Comparison of ENCODE assay signal across 16 cellular contexts in the genomic region with DNA sequence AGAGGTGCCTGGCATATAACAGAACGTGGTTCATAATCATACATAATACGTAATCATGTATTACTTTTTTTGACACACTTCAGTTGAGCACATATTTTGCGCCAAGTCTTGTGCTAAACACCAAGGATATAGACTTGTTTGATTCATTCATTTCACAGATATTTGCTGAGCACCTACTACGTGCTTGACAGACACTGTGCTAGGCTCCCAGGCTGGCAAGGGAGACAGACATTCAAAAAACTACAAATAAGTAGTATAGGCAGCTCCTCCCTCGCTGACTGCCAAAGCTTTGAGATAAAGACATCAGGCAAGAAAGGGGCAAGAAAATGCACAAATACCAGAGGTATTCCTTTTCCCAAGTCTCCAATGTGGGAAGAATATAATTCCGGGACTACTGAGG.
DNase-seq lines count a peak whose midpoint lies in the region; ATAC-seq and TF ChIP-seq lines count a peak whose summit lies in the region.
"Had no signal": no experiment of that assay in that cellular context is flagged by ENCODE, and none has a peak within 500 bp of the region (broad histone marks: within the 10 kb centered on the region; RNA-seq: fewer than 3 reads in every experiment).

No MANE protein-coding gene starts in this region.

- no peak for ATAC-seq in right cardiac atrium
- ATAC-seq in Right ventricle myocardium inferior, result no peak
- ATAC-seq in activated T-helper 17 cell treated with anti-CD3 and anti-CD28 coated beads, Interleukin-2, amount 50 U/mL, for 72 hours (replicated peaks), result no peak
- no peak for ATAC-seq in GM18909 (IDR thresholded peaks at IDR 0.05; ENCODE audit: poor library complexity, unreplicated experiment)
- ATAC-seq in activated CD8-positive, alpha-beta T cell treated with anti-CD3 and anti-CD28 coated beads, Interleukin-2, amount 10 ng/mL, durations not matched to agents 7 days and 5 days, result no peak
- ATAC-seq: activated CD8-positive, alpha-beta memory T cell treated with anti-CD3 and anti-CD28 coated beads, Interleukin-2, amount 10 ng/mL, durations not matched to agents 7 days and 5 days; natural killer cell had no signal

- DNase-seq in right cardiac atrium (no peak), Right ventricle myocardium inferior (ENCODE audit: missing footprints) (no peak), esophagus muscularis mucosa (ENCODE audit: extremely low spot score) (no peak), putamen (ENCODE audit: low spot score) (no peak)
- DNase-seq in activated CD8-positive, alpha-beta T cell treated with anti-CD3 and anti-CD28 coated beads, Interleukin-2, amount 10 ng/mL, durations not matched to agents 7 days and 5 days, result no peak
- DNase-seq: activated CD4-positive, CD25-positive, alpha-beta regulatory T cell; activated CD8-positive, alpha-beta memory T cell treated with anti-CD3 and anti-CD28 coated beads, Interleukin-2, amount 10 ng/mL, durations not matched to agents 7 days and 5 days; activated naive CD4-positive, alpha-beta T cell treated with Interleukin-2 at 50 U/mL for 16 hours; natural killer cell; NCI-H187; retina had no signal

- POLR2A ChIA-PET in activated CD8-positive, alpha-beta T cell treated with anti-CD3 and anti-CD28 coated beads, Interleukin-2, amount 10 ng/mL, durations not matched to agents 7 days and 5 days (lab: Charles Lee), result no interaction called here

- H3K4me1 Mint-ChIP-seq in activated T-helper 17 cell treated with anti-CD3 and anti-CD28 coated beads, Interleukin-2, amount 50 U/mL, for 72 hours, result no peaks in the 10 kb centered on the region
- no peaks in the 10 kb centered on the region for H3K4me1 Mint-ChIP-seq in activated CD8-positive, alpha-beta T cell treated with anti-CD3 and anti-CD28 coated beads, Interleukin-2, amount 10 ng/mL, durations not matched to agents 7 days and 5 days (ENCODE audit: low read depth)
- H3K4me1 Mint-ChIP-seq: activated CD8-positive, alpha-beta memory T cell treated with anti-CD3 and anti-CD28 coated beads, Interleukin-2, amount 10 ng/mL, durations not matched to agents 7 days and 5 days; natural killer cell had no signal

- CTCF ChIA-PET in activated CD8-positive, alpha-beta T cell treated with anti-CD3 and anti-CD28 coated beads, Interleukin-2, amount 10 ng/mL, durations not matched to agents 7 days and 5 days (lab: Charles Lee), result no interaction called here

- peaks cover 3% of the 10 kb centered on the region for H3K9me3 Mint-ChIP-seq in activated T-helper 17 cell treated with anti-CD3 and anti-CD28 coated beads, Interleukin-2, amount 50 U/mL, for 72 hours
- H3K9me3 Mint-ChIP-seq in activated CD8-positive, alpha-beta T cell treated with anti-CD3 and anti-CD28 coated beads, Interleukin-2, amount 10 ng/mL, durations not matched to agents 7 days and 5 days (ENCODE audit: insufficient read depth), result no peaks in the 10 kb centered on the region
- H3K9me3 Mint-ChIP-seq: natural killer cell had no signal

- no peak overlapping the region for H2AFZ ChIP-seq in parathyroid adenoma

- no peak overlapping the region for H3K27ac Mint-ChIP-seq in activated T-helper 17 cell treated with anti-CD3 and anti-CD28 coated beads, Interleukin-2, amount 50 U/mL, for 72 hours
- H3K27ac Mint-ChIP-seq in activated CD8-positive, alpha-beta T cell treated with anti-CD3 and anti-CD28 coated beads, Interleukin-2, amount 10 ng/mL, durations not matched to agents 7 days and 5 days, result no peak overlapping the region
- H3K27ac Mint-ChIP-seq: activated CD8-positive, alpha-beta memory T cell treated with anti-CD3 and anti-CD28 coated beads, Interleukin-2, amount 10 ng/mL, durations not matched to agents 7 days and 5 days; natural killer cell had no signal

- no peaks in the 10 kb centered on the region for H3K36me3 ChIP-seq in esophagus muscularis mucosa
- no peaks in the 10 kb centered on the region for H3K36me3 ChIP-seq in parathyroid adenoma (ENCODE audit: control insufficient read depth, insufficient read depth, low read length)
- H3K36me3 ChIP-seq: brain microvascular endothelial cell, thoracic aorta had no signal

- WGBS in right cardiac atrium, result 93% methylated on average over 6 of the region's 6 CpGs
- 76% methylated on average over 6 of the region's 6 CpGs for WGBS in esophagus muscularis mucosa

- H3K9ac ChIP-seq in parathyroid adenoma, result no peak overlapping the region

- TF ChIP-seq EP300 in esophagus muscularis mucosa (IDR thresholded peaks at IDR 0.05), result no peak

- H3K9me3 ChIP-seq in right cardiac atrium (ENCODE audit: control insufficient read depth, low read length) (no peaks in the 10 kb centered on the region), esophagus muscularis mucosa (no peaks in the 10 kb centered on the region), parathyroid adenoma (ENCODE audit: control insufficient read depth, low read length) (no peaks in the 10 kb centered on the region)
- H3K9me3 ChIP-seq: thoracic aorta had no signal

- peaks cover 5% of the 10 kb centered on the region for H3K27me3 Mint-ChIP-seq in activated T-helper 17 cell treated with anti-CD3 and anti-CD28 coated beads, Interleukin-2, amount 50 U/mL, for 72 hours
- no peaks in the 10 kb centered on the region for H3K27me3 Mint-ChIP-seq in activated CD8-positive, alpha-beta T cell treated with anti-CD3 and anti-CD28 coated beads, Interleukin-2, amount 10 ng/mL, durations not matched to agents 7 days and 5 days (ENCODE audit: low read depth)

- H3K4me1 ChIP-seq in right cardiac atrium (ENCODE audit: control insufficient read depth, insufficient read depth, low read length), result peaks cover 9% of the 10 kb centered on the region
- peaks cover 14 to 30% (median 21%) of the 10 kb centered on the region in 4 donors for H3K4me1 ChIP-seq in esophagus muscularis mucosa
- H3K4me1 ChIP-seq in parathyroid adenoma, result peaks cover 59% of the 10 kb centered on the region

- H3K4me3 Mint-ChIP-seq in activated T-helper 17 cell treated with anti-CD3 and anti-CD28 coated beads, Interleukin-2, amount 50 U/mL, for 72 hours, result no peak overlapping the region
- H3K4me3 Mint-ChIP-seq in activated CD8-positive, alpha-beta T cell treated with anti-CD3 and anti-CD28 coated beads, Interleukin-2, amount 10 ng/mL, durations not matched to agents 7 days and 5 days, result no peak overlapping the region
- H3K4me3 Mint-ChIP-seq: activated CD8-positive, alpha-beta memory T cell treated with anti-CD3 and anti-CD28 coated beads, Interleukin-2, amount 10 ng/mL, durations not matched to agents 7 days and 5 days; natural killer cell had no signal

- H3K4me3 ChIP-seq in right cardiac atrium (ENCODE audit: low read length) (no peak overlapping the region), esophagus muscularis mucosa (no peak overlapping the region), parathyroid adenoma (ENCODE audit: low read depth, low read length) (no peak overlapping the region)
- H3K4me3 ChIP-seq: thoracic aorta had no signal

- no peaks in the 10 kb centered on the region for H3K27me3 ChIP-seq in right cardiac atrium (ENCODE audit: control insufficient read depth, insufficient read depth)
- no peaks in the 10 kb centered on the region for H3K27me3 ChIP-seq in esophagus muscularis mucosa
- H3K27me3 ChIP-seq in parathyroid adenoma (ENCODE audit: control insufficient read depth, insufficient read depth, low read length), result no peaks in the 10 kb centered on the region
- H3K27me3 ChIP-seq: brain microvascular endothelial cell had no signal

- H3K4me2 ChIP-seq in parathyroid adenoma (ENCODE audit: low read length), result no peak overlapping the region

- H3K36me3 Mint-ChIP-seq in activated T-helper 17 cell treated with anti-CD3 and anti-CD28 coated beads, Interleukin-2, amount 50 U/mL, for 72 hours (ENCODE audit: low read depth), result no peaks in the 10 kb centered on the region
- H3K36me3 Mint-ChIP-seq in activated CD8-positive, alpha-beta T cell treated with anti-CD3 and anti-CD28 coated beads, Interleukin-2, amount 10 ng/mL, durations not matched to agents 7 days and 5 days (ENCODE audit: low read depth), result no peaks in the 10 kb centered on the region
- H3K36me3 Mint-ChIP-seq: activated CD8-positive, alpha-beta memory T cell treated with anti-CD3 and anti-CD28 coated beads, Interleukin-2, amount 10 ng/mL, durations not matched to agents 7 days and 5 days; natural killer cell had no signal

- TF ChIP-seq CTCF in esophagus muscularis mucosa (IDR thresholded peaks at IDR 0.05), result no peak
- no peak for TF ChIP-seq CTCF in parathyroid adenoma (IDR thresholded peaks at IDR 0.05)

- intact Hi-C loops in right cardiac atrium (cut with DNase I) (loop anchor here in 2 of 4 donors (5.0 to 10.0 kb wide), 4 partner anchors 119 to 207 kb away; partner anchors contain the start of gene CPEB4 (in 2 of the 2)), Right ventricle myocardium inferior (cut with DNase I) (loop anchor here (2.0 to 5.0 kb wide), 2 partner anchors 95 to 207 kb away; no protein-coding TSS in a partner anchor), esophagus muscularis mucosa (cut with DNase I) (no loop called here)

- H3K79me2 ChIP-seq in parathyroid adenoma, result no peaks in the 10 kb centered on the region

- peak overlapping the region; percentile 94 for H3K27ac ChIP-seq in right cardiac atrium (ENCODE audit: low read length)
- H3K27ac ChIP-seq in esophagus muscularis mucosa (replicated peaks in 1 of 4), result peak overlapping the region in 3 of 4 donors; percentile 29 to 65 (median 40)
- peak overlapping the region; percentile 87 for H3K27ac ChIP-seq in parathyroid adenoma

- TF ChIP-seq POLR2A in esophagus muscularis mucosa (IDR thresholded peaks at IDR 0.05; ENCODE audit: low read depth), result no peak

Comparison
In these comparisons a context has a peak if more than half of its experiments do, and no peak if none do; other contexts are left out.
1. H3K27ac ChIP-seq: peak in every context shown above with its lines; median percentile 94 in right cardiac atrium; 87 in parathyroid adenoma; 40 in esophagus muscularis mucosa.